In genomic region chr12:31080221-31080620, GRCh38 we compare ENCODE assay signal across 7 cellular contexts. TPM values are rescaled to one million over a fixed set of nuclear protein-coding genes. Genes with fewer than 3 reads are reported as not detected.
DNase-seq lines count a peak whose midpoint lies in the region; ATAC-seq, FAIRE-seq and TF ChIP-seq lines count a peak whose summit lies in the region.
"Not testable (repeated sequence)": the region's sequence is repeated elsewhere in the genome, so short reads cannot be mapped to it uniquely, and the experiment has no call there.

No MANE protein-coding gene starts in this region.

- TF ChIP-seq CTCF in RWPE1 (conservative IDR thresholded peaks at IDR 0.05; ENCODE audit: low read depth); activated CD8-positive, alpha-beta T cell treated with anti-CD3 and anti-CD28 coated beads for 36 hours (IDR thresholded peaks at IDR 0.05); GM12878 (IDR thresholded peaks at IDR 0.05 in 2 of 3, conservative IDR thresholded peaks at IDR 0.05 in 1 of 3; ENCODE audit: control insufficient read depth in 2 of 3, extremely low read depth in 1 of 3, insufficient read depth in 1 of 3, low read depth in 3 of 3, low read length in 3 of 3); cardiac muscle cell (IDR thresholded peaks at IDR 0.05; ENCODE audit: low read depth, low read length); nephron progenitor cell (IDR thresholded peaks at IDR 0.05): not testable (repeated sequence)

- TF ChIP-seq EP300 in GM12878 (IDR thresholded peaks at IDR 0.05; ENCODE audit: borderline replicate concordance in 1 of 2, control insufficient read depth in 1 of 2, low read depth in 2 of 2, low read length in 2 of 2) = not testable (repeated sequence)

- H3K4me1 Mint-ChIP-seq in activated CD8-positive, alpha-beta T cell treated with anti-CD3 and anti-CD28 coated beads for 36 hours (ENCODE audit: low read depth) = peaks cover 24% of the 10 kb centered on the region
- H3K4me1 Mint-ChIP-seq in nephron progenitor cell = peaks cover 38% of the 10 kb centered on the region

- H3K27ac ChIP-seq in RWPE1 = peak overlapping the region; percentile 61
- not testable (repeated sequence) for H3K27ac ChIP-seq in GM12878 (ENCODE audit: control insufficient read depth, insufficient read depth); cardiac muscle cell

- ATAC-seq in activated CD8-positive, alpha-beta T cell treated with anti-CD3 and anti-CD28 coated beads for 36 hours = not testable (repeated sequence)
- ATAC-seq in GM12878 = peak; percentile 19

- RAD21 ChIA-PET in GM12878 (lab: Charles Lee; ENCODE audit: unreplicated experiment) = not testable (repeated sequence)

- peaks cover 38% of the 10 kb centered on the region for H3K36me3 Mint-ChIP-seq in activated CD8-positive, alpha-beta T cell treated with anti-CD3 and anti-CD28 coated beads for 36 hours (ENCODE audit: low read depth)
- H3K36me3 Mint-ChIP-seq in nephron progenitor cell (ENCODE audit: low read depth) = peaks cover 36% of the 10 kb centered on the region

- H4K20me1 ChIP-seq in GM12878 (ENCODE audit: control insufficient read depth, insufficient read depth) = not testable (repeated sequence)

- not testable (repeated sequence) for FAIRE-seq in GM12878 (lab: Jason Lieb, UNC)

- H3K4me3 Mint-ChIP-seq in activated CD8-positive, alpha-beta T cell treated with anti-CD3 and anti-CD28 coated beads for 36 hours; nephron progenitor cell: not testable (repeated sequence)

- TF ChIP-seq RAD21 in GM12878 (IDR thresholded peaks at IDR 0.05; ENCODE audit: insufficient read depth, low read depth, low read length) = not testable (repeated sequence)

- not testable (repeated sequence) for H3K9me3 ChIP-seq in GM12878 (replicated peaks; ENCODE audit: control insufficient read depth, insufficient read depth, low read length); cardiac muscle cell (ENCODE audit: low read depth)

- BruUV-seq in GM12878 (replicated peaks; lab: Mats Ljungman, UMichigan) = not testable (repeated sequence)

- CTCF ChIA-PET in RWPE1 (lab: Yijun Ruan, JAX); activated CD8-positive, alpha-beta T cell treated with anti-CD3 and anti-CD28 coated beads for 36 hours (lab: Charles Lee); GM12878 (lab: Yijun Ruan, JAX): not testable (repeated sequence)

- in situ Hi-C loops in GM12878 (cut with MboI) = not testable (repeated sequence)

- H3K4me3 ChIP-seq in GM12878, cardiac muscle cell: not testable (repeated sequence)

- not testable (repeated sequence) for H3K36me3 ChIP-seq in GM12878 (ENCODE audit: control insufficient read depth in 2 of 2, insufficient read depth in 2 of 2, low read length in 1 of 2); cardiac muscle cell

- H3K9ac ChIP-seq in GM12878 (ENCODE audit: control insufficient read depth, insufficient read depth, low read length) = not testable (repeated sequence)

- peaks cover 13% of the 10 kb centered on the region for H3K79me2 ChIP-seq in GM12878 (ENCODE audit: control insufficient read depth, insufficient read depth, low read length)

- 60% methylated on average over 5 of the region's 6 CpGs for WGBS in GM12878 (ENCODE audit: insufficient coverage, insufficient replicate concordance, low lambda C conversion rate, missing lambda C conversion rate)

- not testable (repeated sequence) for H3K9me3 Mint-ChIP-seq in activated CD8-positive, alpha-beta T cell treated with anti-CD3 and anti-CD28 coated beads for 36 hours; nephron progenitor cell

- not testable (repeated sequence) for H3K4me2 ChIP-seq in GM12878 (ENCODE audit: control insufficient read depth, insufficient read depth)

- H3K27me3 Mint-ChIP-seq in activated CD8-positive, alpha-beta T cell treated with anti-CD3 and anti-CD28 coated beads for 36 hours; nephron progenitor cell (ENCODE audit: low read depth, poor library complexity): not testable (repeated sequence)

- POLR2A ChIA-PET in RWPE1 (lab: Yijun Ruan, JAX; ENCODE audit: low non-redundant PET); activated CD8-positive, alpha-beta T cell treated with anti-CD3 and anti-CD28 coated beads for 36 hours (lab: Charles Lee); GM12878 (lab: Charles Lee): not testable (repeated sequence)

- not testable (repeated sequence) for H3K27me3 ChIP-seq in GM12878 (replicated peaks in 1 of 2; ENCODE audit: control insufficient read depth in 2 of 2, insufficient read depth in 2 of 2, low read length in 1 of 2); cardiac muscle cell

- not testable (repeated sequence) for H3K4me1 ChIP-seq in GM12878 (ENCODE audit: control insufficient read depth, insufficient read depth, low read length); cardiac muscle cell (ENCODE audit: low read depth)

- SMC1A ChIA-PET in GM12878 (lab: Charles Lee; ENCODE audit: uncharacterized antibody, unreplicated experiment) = not testable (repeated sequence)

- intact Hi-C loops in activated CD8-positive, alpha-beta T cell treated with anti-CD3 and anti-CD28 coated beads for 36 hours (cut with micrococcal nuclease); GM12878 (cut with micrococcal nuclease; ENCODE audit: unreplicated experiment): not testable (repeated sequence)

- peak; percentile 24 for DNase-seq in GF-D8 (lab: John Stamatoyannopoulos, UW)
- peak; percentile 32 for DNase-seq in NCI-H128 (lab: John Stamatoyannopoulos, UW; ENCODE audit: unreplicated experiment)
- DNase-seq in RWPE1 (ENCODE audit: low spot score); activated CD8-positive, alpha-beta T cell treated with anti-CD3 and anti-CD28 coated beads for 36 hours; GM12878 (ENCODE audit: low read depth, low spot score); nephron progenitor cell: not testable (repeated sequence)
- DNase-seq in cardiac muscle cell (ENCODE audit: low read depth in 1 of 2, low spot score in 1 of 2) = peak; percentile 2 to 16

- not testable (repeated sequence) for TF ChIP-seq POLR2A in GM12878 (IDR thresholded peaks at IDR 0.05; ENCODE audit: low read depth, low read length)

- not testable (repeated sequence) for H2AFZ ChIP-seq in GM12878 (ENCODE audit: control insufficient read depth, low read depth, low read length)

- H3K27ac Mint-ChIP-seq in activated CD8-positive, alpha-beta T cell treated with anti-CD3 and anti-CD28 coated beads for 36 hours = peak overlapping the region; percentile 12
- H3K27ac Mint-ChIP-seq in nephron progenitor cell = peak overlapping the region; percentile 51

RNA-seq across cellular contexts. Expression of gene DDX11, which starts 6.6 kb away (rescaled TPM):
- 100 to 1,000 TPM; 143 to 147 TPM for total RNA-seq in activated CD8-positive, alpha-beta T cell treated with anti-CD3 and anti-CD28 coated beads for 36 hours
- total RNA-seq in GM12878 (2013; cell fraction: nucleolus; rRNA removed) = 187 and 199 TPM in 2 replicates
- total RNA-seq in GM12878 (2014; rRNA removed) (42.0 and 53.6 TPM in 2 replicates), GM12878 (2014; rRNA removed; fragmentation: Illumina TruSeq; extraction: Trizol) (27.0 and 31.6 TPM in 2 replicates), GM12878 (2021) (79.3 and 94.2 TPM in 2 replicates), cardiac muscle cell (27.7 and 46.0 TPM in 2 replicates)
- polyA plus RNA-seq in GM12878 (2011; ENCODE audit: low read depth) = 43.4 TPM
- polyA plus RNA-seq in GM12878 (2011; rRNA removed) (27.9 and 38.9 TPM in 2 replicates), GM12878 (2014; fragmentation: Illumina TruSeq; extraction: Trizol) (17.8 and 31.9 TPM in 2 replicates), GM12878 (2014; fragmentation: Nextera tagmentation; extraction: Ambion mirVana) (1 to 10 TPM; 3.8 to 4.8 TPM), GM12878 (2014; rRNA removed) (58.7 and 66.2 TPM in 2 replicates), GM12878 (2016; fragmentation: Nextera tagmentation; extraction: Ambion mirVana) (10 to 100 TPM; 56.5 to 62.5 TPM), cardiac muscle cell (41.8 and 56.4 TPM in 2 replicates)
- polyA plus RNA-seq in GM12878 (2011; cell fraction: cytosol; rRNA removed) = 25.3 and 37.5 TPM in 2 replicates
- polyA plus RNA-seq in GM12878 (2011; cell fraction: nucleus; rRNA removed) = 280 and 327 TPM in 2 replicates
- polyA plus RNA-seq in GM12878 (2012) = 46.8 and 56.7 TPM in 2 replicates
- 45.4 and 50.4 TPM in 2 replicates for polyA minus RNA-seq in GM12878 (2011; rRNA and poly(A)+ RNA removed)
- 15.4 and 20.2 TPM in 2 replicates for polyA minus RNA-seq in GM12878 (2011; cell fraction: cytosol; rRNA and poly(A)+ RNA removed)
- 86.9 and 156 TPM in 2 replicates for polyA minus RNA-seq in GM12878 (2011; cell fraction: nucleus; rRNA and poly(A)+ RNA removed)
